Comparison of ENCODE assay signal across 17 cellular contexts in genomic region chr18:5964996-5965395, GRCh38.
"Had no signal": no experiment of that assay in that cellular context is flagged by ENCODE, and none has a peak within 500 bp of the region (broad histone marks: within the 10 kb centered on the region; RNA-seq: fewer than 3 reads in every experiment).

No MANE protein-coding gene starts in this region.

- H3K9me3 Mint-ChIP-seq: activated CD4-positive, alpha-beta memory T cell treated with anti-CD3 and anti-CD28 coated beads, Interleukin-2, amount 10 ng/mL, durations not matched to agents 7 days and 5 days; endodermal cell; naive B cell; stimulated activated naive B cell treated with anti-CD40 and anti-IgM and Interleukin-4, amounts not matched to agents 10 μg/mL and 1 μg/mL and 100 μg/mL, for 72 hours had no signal

- H3K9me3 ChIP-seq: gastrocnemius medialis, heart right ventricle, SK-N-SH, tibial nerve had no signal

- H3K27ac ChIP-seq: gastrocnemius medialis, heart right ventricle, tibial nerve, VCaP had no signal

- H3K36me3 ChIP-seq: gastrocnemius medialis, heart right ventricle, tibial nerve had no signal

- H3K4me3 ChIP-seq: gastrocnemius medialis, heart right ventricle, lung, tibial nerve had no signal

- H3K4me3 Mint-ChIP-seq: activated CD4-positive, alpha-beta memory T cell treated with anti-CD3 and anti-CD28 coated beads, Interleukin-2, amount 10 ng/mL, durations not matched to agents 7 days and 5 days; endodermal cell; naive B cell; stimulated activated naive B cell treated with anti-CD40 and anti-IgM and Interleukin-4, amounts not matched to agents 10 μg/mL and 1 μg/mL and 100 μg/mL, for 72 hours had no signal

- H3K4me1 Mint-ChIP-seq: activated CD4-positive, alpha-beta memory T cell treated with anti-CD3 and anti-CD28 coated beads, Interleukin-2, amount 10 ng/mL, durations not matched to agents 7 days and 5 days; naive B cell; stimulated activated naive B cell treated with anti-CD40 and anti-IgM and Interleukin-4, amounts not matched to agents 10 μg/mL and 1 μg/mL and 100 μg/mL, for 72 hours had no signal

- H3K4me1 ChIP-seq: gastrocnemius medialis had no signal

- ATAC-seq: gastrocnemius medialis; left cardiac atrium; stimulated activated naive B cell treated with anti-CD40 and anti-IgM and Interleukin-4, amounts not matched to agents 10 μg/mL and 1 μg/mL and 100 μg/mL, for 72 hours had no signal

- H3K27me3 ChIP-seq: gastrocnemius medialis, heart right ventricle, tibial nerve had no signal

- H3K27ac Mint-ChIP-seq: activated CD4-positive, alpha-beta memory T cell treated with anti-CD3 and anti-CD28 coated beads, Interleukin-2, amount 10 ng/mL, durations not matched to agents 7 days and 5 days; endodermal cell; stimulated activated naive B cell treated with anti-CD40 and anti-IgM and Interleukin-4, amounts not matched to agents 10 μg/mL and 1 μg/mL and 100 μg/mL, for 72 hours had no signal

- H3K27me3 Mint-ChIP-seq: activated CD4-positive, alpha-beta memory T cell treated with anti-CD3 and anti-CD28 coated beads, Interleukin-2, amount 10 ng/mL, durations not matched to agents 7 days and 5 days; naive B cell; stimulated activated naive B cell treated with anti-CD40 and anti-IgM and Interleukin-4, amounts not matched to agents 10 μg/mL and 1 μg/mL and 100 μg/mL, for 72 hours had no signal

- DNase-seq: activated CD4-positive, alpha-beta memory T cell treated with anti-CD3 and anti-CD28 coated beads, Interleukin-2, amount 10 ng/mL, durations not matched to agents 7 days and 5 days; activated CD8-positive, alpha-beta memory T cell treated with anti-CD3 and anti-CD28 coated beads, Interleukin-2, amount 50 U/mL, for 4 hours; activated naive CD4-positive, alpha-beta T cell; endodermal cell; gastrocnemius medialis; heart right ventricle; left cardiac atrium; naive B cell; SK-N-SH; stimulated activated CD4-positive, alpha-beta T cell treated with anti-CD3 and anti-CD28 coated beads, Interleukin-15, amount 100 ng/mL, for 24 hours; stimulated activated CD4-positive, alpha-beta T cell treated with anti-CD3 and anti-CD28 coated beads, Interleukin-4, amount 100 ng/mL, for 1 hour; stimulated activated naive B cell treated with anti-CD40 and anti-IgM and Interleukin-4, amounts not matched to agents 10 μg/mL and 1 μg/mL and 100 μg/mL, for 72 hours; substantia nigra; T-helper 1 cell had no signal
